Comparison of ENCODE assay signal across 8 cellular contexts in the genomic region with DNA sequence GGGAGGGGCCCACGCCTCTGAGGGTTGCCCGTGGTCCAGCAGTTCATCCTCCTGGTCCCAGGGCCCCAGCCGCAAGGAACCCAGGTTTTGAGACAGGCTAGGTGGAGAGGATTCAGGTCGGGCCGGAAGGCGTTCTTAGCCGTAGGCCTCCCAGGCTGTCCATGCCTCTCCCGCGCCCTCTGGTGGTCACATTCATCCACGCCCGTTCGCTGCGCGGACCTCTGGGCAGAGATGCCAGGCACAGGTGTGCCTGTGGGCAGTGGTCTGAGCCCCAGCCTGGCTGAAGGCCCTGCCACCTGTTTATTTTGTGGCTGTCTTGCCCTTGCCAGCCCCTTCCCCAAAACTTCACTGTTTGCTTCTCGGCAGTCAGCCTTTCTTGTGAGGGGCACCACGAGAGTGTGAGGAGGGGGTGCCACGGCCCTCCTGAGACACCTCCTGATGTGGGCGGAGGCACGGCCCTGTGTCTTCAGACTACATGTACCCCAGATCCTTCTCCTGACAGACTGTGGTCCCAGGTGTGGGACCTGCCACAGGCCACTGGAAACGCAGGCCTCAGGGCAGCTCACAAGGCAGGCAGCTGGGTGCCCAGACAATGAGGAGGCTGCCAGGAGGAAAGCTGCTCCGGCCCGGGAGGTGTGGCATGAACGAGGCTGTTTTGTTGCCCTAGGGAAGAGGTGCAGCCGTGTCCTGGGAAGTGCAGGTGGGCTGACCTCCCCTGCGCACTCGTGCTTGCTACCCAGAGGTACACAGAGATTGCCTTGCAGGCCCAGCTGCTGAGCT. TPM values are rescaled to one million over a fixed set of nuclear protein-coding genes. Genes with fewer than 3 reads are reported as not detected.
DNase-seq lines count a peak whose midpoint lies in the region; ATAC-seq and TF ChIP-seq lines count a peak whose summit lies in the region.

No MANE protein-coding gene starts in this region.

- peaks cover 17% of the 10 kb centered on the region for H3K4me1 ChIP-seq in CD4-positive, CD25-positive, alpha-beta regulatory T cell (ENCODE audit: control insufficient read depth, insufficient read depth, low read length, poor library complexity, severe bottlenecking)

- no peak overlapping the region for H3K27ac ChIP-seq in CD4-positive, CD25-positive, alpha-beta regulatory T cell (ENCODE audit: insufficient read depth, low read length, poor library complexity, severe bottlenecking)

- peaks cover 5 to 37% (median 22%) of the 10 kb centered on the region in 4 donors for H3K4me1 Mint-ChIP-seq in CD4-positive, CD25-positive, alpha-beta regulatory T cell
- peaks cover 14% of the 10 kb centered on the region for H3K4me1 Mint-ChIP-seq in endothelial cell (ENCODE audit: unreplicated experiment)

- H3K36me3 Mint-ChIP-seq in CD4-positive, CD25-positive, alpha-beta regulatory T cell = peaks cover 21% of the 10 kb centered on the region
- peaks cover 12% of the 10 kb centered on the region for H3K36me3 Mint-ChIP-seq in endothelial cell (ENCODE audit: low read depth, unreplicated experiment)

- no peak overlapping the region for H3K4me3 ChIP-seq in CD4-positive, CD25-positive, alpha-beta regulatory T cell (ENCODE audit: low read depth, low read length)

- H3K27me3 Mint-ChIP-seq in CD4-positive, CD25-positive, alpha-beta regulatory T cell = no peaks in the 10 kb centered on the region
- H3K27me3 Mint-ChIP-seq in endothelial cell (ENCODE audit: unreplicated experiment) = peaks cover 12% of the 10 kb centered on the region

- peak overlapping the region; percentile 85 to 91 (median 86) for H3K27ac Mint-ChIP-seq in CD4-positive, CD25-positive, alpha-beta regulatory T cell
- H3K27ac Mint-ChIP-seq in endothelial cell (ENCODE audit: unreplicated experiment) = no peak overlapping the region

- H3K4me3 Mint-ChIP-seq in CD4-positive, CD25-positive, alpha-beta regulatory T cell = peak overlapping the region; percentile 22 to 89 (median 63)
- no peak overlapping the region for H3K4me3 Mint-ChIP-seq in endothelial cell (ENCODE audit: unreplicated experiment)

- H3K27me3 ChIP-seq in CD4-positive, CD25-positive, alpha-beta regulatory T cell (ENCODE audit: control insufficient read depth, insufficient read depth, low read length) = no peaks in the 10 kb centered on the region

- peaks cover 3% of the 10 kb centered on the region for H3K36me3 ChIP-seq in CD4-positive, CD25-positive, alpha-beta regulatory T cell (ENCODE audit: control insufficient read depth, insufficient read depth, low read length)

- TF ChIP-seq CTCF in endothelial cell (IDR thresholded peaks at IDR 0.05; ENCODE audit: unreplicated experiment) = peak; percentile 87

- no peaks in the 10 kb centered on the region for H3K9me3 Mint-ChIP-seq in CD4-positive, CD25-positive, alpha-beta regulatory T cell
- H3K9me3 Mint-ChIP-seq in endothelial cell (ENCODE audit: unreplicated experiment) = no peaks in the 10 kb centered on the region

- peak; percentile 77 to 88 (median 83) for DNase-seq in CD4-positive, CD25-positive, alpha-beta regulatory T cell
- DNase-seq in NOMO-1 treated with DMSO at 0.1 percent for 48 hours (lab: John Stamatoyannopoulos, UW; ENCODE audit: unreplicated experiment) (peak; percentile 47), endothelial cell (ENCODE audit: low spot score) (peak; percentile 93), mucosa of gallbladder (ENCODE audit: low spot score) (peak; percentile 84)
- DNase-seq in activated CD8-positive, alpha-beta memory T cell treated with anti-CD3 and anti-CD28 coated beads, Interleukin-2, amount 50 U/mL, for 1 hour (ENCODE audit: extremely low read depth) = peak; percentile 67
- peak; percentile 79 for DNase-seq in stimulated activated CD8-positive, alpha-beta memory T cell treated with anti-CD3 and anti-CD28 coated beads, Interleukin-4, amount 100 ng/mL, for 24 hours (ENCODE audit: low read depth)

- ATAC-seq in CD4-positive, CD25-positive, alpha-beta regulatory T cell (ENCODE audit: low read depth in 2 of 2) = peak; percentile 25 to 38
- peak; percentile 31 for ATAC-seq in HG02870 (IDR thresholded peaks at IDR 0.05; ENCODE audit: unreplicated experiment)
- no peak for ATAC-seq in HG03196 (IDR thresholded peaks at IDR 0.05; ENCODE audit: unreplicated experiment)

- no peaks in the 10 kb centered on the region for H3K9me3 ChIP-seq in CD4-positive, CD25-positive, alpha-beta regulatory T cell (ENCODE audit: control insufficient read depth in 2 of 2, low read length in 2 of 2)

RNA-seq across cellular contexts. Expression of a gene that starts 5.0 kb away (rescaled TPM):
- 42.9 TPM for total RNA-seq in CD4-positive, CD25-positive, alpha-beta regulatory T cell
- polyA plus RNA-seq in CD4-positive, CD25-positive, alpha-beta regulatory T cell = 1 to 10 TPM; 2.1 to 4.4 (median 3.4) TPM
- total RNA-seq in endothelial cell (ENCODE audit: unreplicated experiment) = 22.1 TPM
- total RNA-seq in mucosa of gallbladder = 41.5 TPM

RNA-seq across cellular contexts. Expression of a gene that starts 54.2 kb away (rescaled TPM):
- not detected for total RNA-seq in CD4-positive, CD25-positive, alpha-beta regulatory T cell
- polyA plus RNA-seq in CD4-positive, CD25-positive, alpha-beta regulatory T cell = not detected
- total RNA-seq in endothelial cell (ENCODE audit: unreplicated experiment) (not detected), mucosa of gallbladder (not detected)
